In the genomic region with DNA sequence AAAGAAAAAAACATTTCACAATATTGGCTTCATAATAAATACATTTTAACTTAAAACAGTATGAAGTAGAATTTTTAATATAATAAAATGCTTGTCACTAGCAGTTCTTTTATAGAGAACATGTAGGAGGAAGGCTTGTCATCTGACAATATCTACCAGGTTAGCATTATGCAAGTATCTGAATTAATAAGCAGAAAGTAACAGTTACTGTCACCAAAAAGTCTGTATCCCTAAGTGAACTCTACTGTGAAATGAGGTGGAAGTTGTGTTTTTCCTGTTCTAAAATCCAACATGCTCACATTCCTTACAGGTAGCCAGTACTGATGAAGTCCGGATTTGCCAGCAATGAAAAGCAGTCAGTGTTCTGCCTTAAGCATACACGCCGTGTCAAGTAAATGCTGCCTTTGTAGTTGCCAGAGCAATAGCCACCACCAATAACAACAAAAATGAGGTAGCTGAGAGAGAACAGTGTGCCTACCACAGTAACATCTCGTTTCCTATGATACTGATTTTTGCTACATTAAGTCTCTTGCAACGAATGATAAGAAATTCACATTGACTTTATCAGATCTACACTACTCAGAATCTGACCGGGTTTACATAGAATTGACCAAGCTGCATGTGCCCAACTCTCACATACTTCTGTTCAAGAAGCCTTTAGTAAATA, we compare ENCODE assay signal across 13 cellular contexts.
DNase-seq lines count a peak whose midpoint lies in the region; ATAC-seq and TF ChIP-seq lines count a peak whose summit lies in the region.
"Had no signal": no experiment of that assay in that cellular context is flagged by ENCODE, and none has a peak within 500 bp of the region (broad histone marks: within the 10 kb centered on the region; RNA-seq: fewer than 3 reads in every experiment).

No MANE protein-coding gene starts in this region.

- no peak for DNase-seq in activated CD4-positive, alpha-beta T cell treated with anti-CD3 and anti-CD28 coated beads for 36 hours
- DNase-seq in activated CD4-positive, alpha-beta T cell treated with anti-CD3 and anti-CD28 coated beads for 48 hours: no peak
- peak; percentile 55 for DNase-seq in T-helper 2 cell treated with Interferon-gamma antibody and Interleukin-4, amounts not matched to agents 5 μg/mL and 100 μg/mL, for 36 hours (ENCODE audit: low spot score)
- DNase-seq in effector memory CD4-positive, alpha-beta T cell: no peak
- DNase-seq in putamen (ENCODE audit: low spot score) (peak; percentile 68), mesenteric fat pad (ENCODE audit: low spot score) (no peak), foreskin keratinocyte (no peak), DMS53 (lab: John Stamatoyannopoulos, UW) (no peak)
- DNase-seq: cortex of kidney, DND-41, kidney, MV-4-11 had no signal

- ATAC-seq in activated CD4-positive, alpha-beta T cell treated with anti-CD3 and anti-CD28 coated beads for 36 hours: peak; percentile 82
- no peak for ATAC-seq in foreskin keratinocyte
- ATAC-seq: Panc1 had no signal

- peaks cover 21% of the 10 kb centered on the region for H3K4me1 ChIP-seq in effector memory CD4-positive, alpha-beta T cell (ENCODE audit: control insufficient read depth, insufficient read depth, low read length, poor library complexity, severe bottlenecking)
- H3K4me1 ChIP-seq in foreskin keratinocyte: no peaks in the 10 kb centered on the region

- H3K4me3 ChIP-seq in effector memory CD4-positive, alpha-beta T cell (ENCODE audit: insufficient read depth, low read depth, low read length, poor library complexity, severe bottlenecking): no peak overlapping the region

- no peaks in the 10 kb centered on the region for H3K9me3 ChIP-seq in effector memory CD4-positive, alpha-beta T cell (ENCODE audit: control insufficient read depth, low read length)

- H3K27me3 ChIP-seq in effector memory CD4-positive, alpha-beta T cell (replicated peaks; ENCODE audit: control insufficient read depth, insufficient read depth, low read length, poor library complexity, severe bottlenecking): no peaks in the 10 kb centered on the region
- H3K27me3 ChIP-seq in foreskin keratinocyte: no peaks in the 10 kb centered on the region

- H3K4me1 Mint-ChIP-seq in activated CD4-positive, alpha-beta T cell treated with anti-CD3 and anti-CD28 coated beads for 36 hours: peaks cover 69% of the 10 kb centered on the region
- H3K4me1 Mint-ChIP-seq in T-helper 2 cell treated with Interferon-gamma antibody and Interleukin-4, amounts not matched to agents 5 μg/mL and 100 μg/mL, for 36 hours (ENCODE audit: low read depth): peaks cover 52% of the 10 kb centered on the region

- no peaks in the 10 kb centered on the region for H3K9me3 Mint-ChIP-seq in activated CD4-positive, alpha-beta T cell treated with anti-CD3 and anti-CD28 coated beads for 36 hours (ENCODE audit: low read depth)
- H3K9me3 Mint-ChIP-seq in T-helper 2 cell treated with Interferon-gamma antibody and Interleukin-4, amounts not matched to agents 5 μg/mL and 100 μg/mL, for 36 hours: no peaks in the 10 kb centered on the region

- no peak for TF ChIP-seq CTCF in foreskin keratinocyte (conservative IDR thresholded peaks at IDR 0.05)

- H3K27ac ChIP-seq in effector memory CD4-positive, alpha-beta T cell (ENCODE audit: insufficient read depth, low read length, poor library complexity, severe bottlenecking): peak overlapping the region; percentile 45
- no peak overlapping the region for H3K27ac ChIP-seq in foreskin keratinocyte

- H3K36me3 Mint-ChIP-seq in activated CD4-positive, alpha-beta T cell treated with anti-CD3 and anti-CD28 coated beads for 36 hours (ENCODE audit: low read depth): peaks cover 7% of the 10 kb centered on the region
- peaks cover 9% of the 10 kb centered on the region for H3K36me3 Mint-ChIP-seq in T-helper 2 cell treated with Interferon-gamma antibody and Interleukin-4, amounts not matched to agents 5 μg/mL and 100 μg/mL, for 36 hours (ENCODE audit: low read depth)

- intact Hi-C loops in activated CD4-positive, alpha-beta T cell treated with anti-CD3 and anti-CD28 coated beads for 36 hours (cut with DNase I, micrococcal nuclease): loop anchor here (1.0 kb wide), 1 partner anchor 16 kb away; no protein-coding TSS in a partner anchor

- no peaks in the 10 kb centered on the region for H3K36me3 ChIP-seq in effector memory CD4-positive, alpha-beta T cell (ENCODE audit: control insufficient read depth, insufficient read depth, low read length)

- H3K4me3 Mint-ChIP-seq in activated CD4-positive, alpha-beta T cell treated with anti-CD3 and anti-CD28 coated beads for 36 hours: no peak overlapping the region
- peak overlapping the region; percentile 41 for H3K4me3 Mint-ChIP-seq in T-helper 2 cell treated with Interferon-gamma antibody and Interleukin-4, amounts not matched to agents 5 μg/mL and 100 μg/mL, for 36 hours

- H3K27me3 Mint-ChIP-seq in activated CD4-positive, alpha-beta T cell treated with anti-CD3 and anti-CD28 coated beads for 36 hours: no peaks in the 10 kb centered on the region
- H3K27me3 Mint-ChIP-seq in T-helper 2 cell treated with Interferon-gamma antibody and Interleukin-4, amounts not matched to agents 5 μg/mL and 100 μg/mL, for 36 hours (ENCODE audit: low read depth): no peaks in the 10 kb centered on the region

- CTCF ChIA-PET in activated CD4-positive, alpha-beta T cell treated with anti-CD3 and anti-CD28 coated beads for 36 hours (lab: Charles Lee): interaction anchor here (0.7 to 2.0 kb wide), 11 partner anchors 15 to 85 kb away, joined by 3 to 8 read pairs (median 3); no protein-coding TSS in a partner anchor

- POLR2A ChIA-PET in activated CD4-positive, alpha-beta T cell treated with anti-CD3 and anti-CD28 coated beads for 36 hours (lab: Charles Lee): interaction anchor here (0.6 to 2.2 kb wide), 7 partner anchors 9 to 92 kb away, joined by 3 to 11 read pairs (median 7); no protein-coding TSS in a partner anchor

- peak overlapping the region; percentile 63 for H3K27ac Mint-ChIP-seq in activated CD4-positive, alpha-beta T cell treated with anti-CD3 and anti-CD28 coated beads for 36 hours
- H3K27ac Mint-ChIP-seq in T-helper 2 cell treated with Interferon-gamma antibody and Interleukin-4, amounts not matched to agents 5 μg/mL and 100 μg/mL, for 36 hours: peak overlapping the region; percentile 92

Comparison
In these comparisons a context has a peak if more than half of its experiments do, and no peak if none do; other contexts are left out.
1. DNase-seq: peak in T-helper 2 cell treated with Interferon-gamma antibody and Interleukin-4, amounts not matched to agents 5 μg/mL and 100 μg/mL, for 36 hours (single experiment) and putamen (single experiment); none in activated CD4-positive, alpha-beta T cell treated with anti-CD3 and anti-CD28 coated beads for 36 hours (single experiment), activated CD4-positive, alpha-beta T cell treated with anti-CD3 and anti-CD28 coated beads for 48 hours (single experiment), effector memory CD4-positive, alpha-beta T cell (0 of 3), mesenteric fat pad (single experiment), foreskin keratinocyte (0 of 2) and DMS53 (single experiment).